In genomic region chr9:73680831-73681230, GRCh38 we compare ENCODE assay signal across 19 cellular contexts.
DNase-seq lines count a peak whose midpoint lies in the region; ATAC-seq, FAIRE-seq and TF ChIP-seq lines count a peak whose summit lies in the region.
"Had no signal": no experiment of that assay in that cellular context is flagged by ENCODE, and none has a peak within 500 bp of the region (broad histone marks: within the 10 kb centered on the region; RNA-seq: fewer than 3 reads in every experiment).

No MANE protein-coding gene starts in this region.

- H3K9me3 Mint-ChIP-seq in activated T-cell treated with anti-CD3 and anti-CD28 coated beads, Interleukin-2, amount 50 U/mL, for 4 hours, result peaks cover 12% of the 10 kb centered on the region

- no peak for TF ChIP-seq CTCF in H1 (IDR thresholded peaks at IDR 0.05; ENCODE audit: control extremely low read depth in 1 of 3, insufficient read depth in 1 of 3, low read depth in 1 of 3, low read length in 3 of 3)

- TF ChIP-seq POLR2A in H1 (IDR thresholded peaks at IDR 0.05; ENCODE audit: control extremely low read depth in 1 of 2, low read depth in 2 of 2, low read length in 2 of 2), result no peak

- no peak overlapping the region for H2BK20ac ChIP-seq in H1 (ENCODE audit: low read length)

- DNase-seq in SHP77 (lab: John Stamatoyannopoulos, UW) (peak; percentile 37 to 48), SHP77 treated with DMSO at 0.1 percent for 48 hours (lab: John Stamatoyannopoulos, UW) (no peak), H1 (ENCODE audit: low read depth in 1 of 2, low spot score in 2 of 2) (no peak), left kidney (ENCODE audit: low read depth, low spot score) (peak; percentile 55)
- no peak for DNase-seq in activated T-cell treated with anti-CD3 and anti-CD28 coated beads, Interleukin-2, amount 50 U/mL, for 4 hours
- DNase-seq in activated CD4-positive, CD25-positive, alpha-beta regulatory T cell (lab: John Stamatoyannopoulos, UW), result no peak
- DNase-seq: AML-193; CD4-positive, CD25-positive, alpha-beta regulatory T cell; DND-41; GF-D8; MV-4-11; NCI-H1417 treated with DMSO at 0.1 percent for 48 hours; NCI-H2029 treated with DMSO at 0.1 percent for 48 hours; NCI-H2227 treated with DMSO at 0.1 percent for 48 hours; NCI-H524 treated with DMSO at 0.1 percent for 48 hours; SK-N-SH had no signal

- no peak overlapping the region for H4K8ac ChIP-seq in H1 (ENCODE audit: extremely low read depth, insufficient read depth, low read length)

- H3K4me1 ChIP-seq in H1 (replicated peaks in 1 of 4; ENCODE audit: control insufficient read depth in 3 of 4, insufficient read depth in 4 of 4, low read length in 3 of 4), result peaks cover 0 to 6% (median 0%) of the 10 kb centered on the region in 4 experiments; a peak in 2 of 7 replicates
- H3K4me1 ChIP-seq: HAP-1 had no signal

- H2BK120ac ChIP-seq in H1 (replicated peaks; ENCODE audit: low read depth, low read length), result no peak overlapping the region

- no peaks in the 10 kb centered on the region for H3K23me2 ChIP-seq in H1 (ENCODE audit: low read depth, low read length)

- no peak overlapping the region for H3K4me3 Mint-ChIP-seq in activated T-cell treated with anti-CD3 and anti-CD28 coated beads, Interleukin-2, amount 50 U/mL, for 4 hours
- H3K4me3 Mint-ChIP-seq: CD4-positive, CD25-positive, alpha-beta regulatory T cell had no signal

- H2AFZ ChIP-seq in H1 (ENCODE audit: low read length), result no peak overlapping the region

- no peaks in the 10 kb centered on the region for H3K9me3 ChIP-seq in H1 (ENCODE audit: insufficient read depth in 2 of 2, low read depth in 1 of 2, low read length in 1 of 2)
- H3K9me3 ChIP-seq: HAP-1, SK-N-SH had no signal

- FAIRE-seq in H1 (lab: Jason Lieb, UNC), result no peak
- FAIRE-seq: A549 had no signal

- ATAC-seq in activated T-cell treated with anti-CD3 and anti-CD28 coated beads, Interleukin-2, amount 50 U/mL, for 4 hours, result no peak
- no peak for ATAC-seq in HG02852 (IDR thresholded peaks at IDR 0.05; ENCODE audit: unreplicated experiment)

- no peak overlapping the region for H3K14ac ChIP-seq in H1 (ENCODE audit: insufficient read length)

- no peak overlapping the region for H2BK5ac ChIP-seq in H1 (ENCODE audit: low read depth, low read length)

- 92% methylated on average over 6 of the region's 6 CpGs; no CpG with 5 or more reads in 1 of the 2 experiments for WGBS in H1 (ENCODE audit: extremely low coverage in 1 of 2, insufficient coverage in 1 of 2, insufficient read length in 1 of 2, insufficient replicate concordance in 2 of 2, low coverage in 1 of 2, low lambda C conversion rate in 2 of 2, missing lambda C conversion rate in 1 of 2), 2 experiments

- H2AK5ac ChIP-seq in H1 (ENCODE audit: low read depth, low read length), result no peak overlapping the region

- no peak for TF ChIP-seq RAD21 in H1 (IDR thresholded peaks at IDR 0.05 in 1 of 2, conservative IDR thresholded peaks at IDR 0.05 in 1 of 2; ENCODE audit: low read depth in 2 of 2, low read length in 2 of 2)

- no peaks in the 10 kb centered on the region for H3K4me1 Mint-ChIP-seq in activated T-cell treated with anti-CD3 and anti-CD28 coated beads, Interleukin-2, amount 50 U/mL, for 4 hours (ENCODE audit: low read depth)
- H3K4me1 Mint-ChIP-seq: CD4-positive, CD25-positive, alpha-beta regulatory T cell had no signal

- CTCF ChIA-PET in H1 (lab: Charles Lee; ENCODE audit: partially characterized antibody), result interaction anchor here (0.6 to 1.3 kb wide), 3 partner anchors 700 to 961 kb away, joined by 3 read pairs; no protein-coding TSS in a partner anchor

- no peak overlapping the region for H3K56ac ChIP-seq in H1 (replicated peaks; ENCODE audit: insufficient read length, low read depth, low read length)

- H3K27ac ChIP-seq in H1 (ENCODE audit: low read depth, low read length), result no peak overlapping the region
- H3K27ac ChIP-seq: A549 had no signal

- H3K18ac ChIP-seq in H1 (ENCODE audit: extremely low read depth, low read length), result 0 out of 2 replicates have a peak overlapping the region, but pooled peaks have one; percentile 1

- no peaks in the 10 kb centered on the region for H3K36me3 ChIP-seq in H1 (ENCODE audit: control insufficient read depth in 2 of 4, insufficient read depth in 4 of 4, low read length in 3 of 4)
- H3K36me3 ChIP-seq: HAP-1 had no signal

- H3K4me2 ChIP-seq in H1 (ENCODE audit: insufficient read depth in 1 of 2, low read depth in 2 of 2, low read length in 2 of 2), result no peak overlapping the region
- H3K4me2 ChIP-seq: A549, SK-N-SH had no signal

- H3K27me3 Mint-ChIP-seq in activated T-cell treated with anti-CD3 and anti-CD28 coated beads, Interleukin-2, amount 50 U/mL, for 4 hours (ENCODE audit: low read depth), result no peaks in the 10 kb centered on the region
- H3K27me3 Mint-ChIP-seq: CD4-positive, CD25-positive, alpha-beta regulatory T cell had no signal

- no peaks in the 10 kb centered on the region for H3K36me3 Mint-ChIP-seq in activated T-cell treated with anti-CD3 and anti-CD28 coated beads, Interleukin-2, amount 50 U/mL, for 4 hours (ENCODE audit: insufficient read depth)
- H3K36me3 Mint-ChIP-seq: CD4-positive, CD25-positive, alpha-beta regulatory T cell had no signal

- H3K27me3 ChIP-seq in H1 (replicated peaks in 1 of 4; ENCODE audit: control insufficient read depth in 3 of 4, extremely low read depth in 1 of 4, insufficient read depth in 3 of 4, low read length in 3 of 4), result no peaks in the 10 kb centered on the region

- no peak overlapping the region for H3K9ac ChIP-seq in H1 (replicated peaks in 1 of 4; ENCODE audit: extremely low read depth in 1 of 4, low read depth in 3 of 4, low read length in 3 of 4)
- H3K9ac ChIP-seq: SK-N-SH had no signal

- H3K4me3 ChIP-seq in H1 (ENCODE audit: extremely low read depth in 1 of 4, insufficient read depth in 2 of 4, low read depth in 3 of 4, low read length in 4 of 4), result no peak overlapping the region
- H3K4me3 ChIP-seq: A549, HAP-1 had no signal

- H3K79me2 ChIP-seq in H1 (ENCODE audit: control insufficient read depth in 1 of 2, insufficient read depth in 2 of 2, low read length in 2 of 2), result no peaks in the 10 kb centered on the region

- H3K4ac ChIP-seq in H1 (replicated peaks; ENCODE audit: insufficient read length, low read depth, low read length), result no peak overlapping the region

- H4K91ac ChIP-seq in H1 (replicated peaks; ENCODE audit: insufficient read length, low read length), result no peak overlapping the region

- H4K5ac ChIP-seq in H1 (ENCODE audit: insufficient read length, low read depth, low read length), result no peak overlapping the region

- no peak overlapping the region for H2BK12ac ChIP-seq in H1 (ENCODE audit: low read depth, low read length)

- no peaks in the 10 kb centered on the region for H4K20me1 ChIP-seq in H1 (replicated peaks in 1 of 2; ENCODE audit: control insufficient read depth in 1 of 2, insufficient read depth in 2 of 2, low read length in 2 of 2)

- no peak overlapping the region for H2BK15ac ChIP-seq in H1 (ENCODE audit: low read length)

- H3K23ac ChIP-seq in H1 (ENCODE audit: insufficient read length), result no peak overlapping the region

- TF ChIP-seq EP300 in H1 (IDR thresholded peaks at IDR 0.05; ENCODE audit: borderline replicate concordance in 1 of 2, low read depth in 2 of 2, low read length in 2 of 2), result no peak

- POLR2A ChIA-PET in H1 (lab: Charles Lee; ENCODE audit: partially characterized antibody), result no interaction called here

- no peaks in the 10 kb centered on the region for H3K79me1 ChIP-seq in H1 (ENCODE audit: low read depth, low read length)

TF ChIP-seq in H1, 55 proteins besides CTCF, POLR2A, EP300 and RAD21:
- no peak for TF ChIP-seq JUN (IDR thresholded peaks at IDR 0.05; ENCODE audit: low read depth, low read length)
- TF ChIP-seq GTF2F1 (IDR thresholded peaks at IDR 0.05; ENCODE audit: borderline replicate concordance, low read depth, low read length), result no peak
- TF ChIP-seq TAF7 (optimal IDR thresholded peaks at IDR 0.05; ENCODE audit: borderline replicate concordance, low read depth, low read length), result no peak
- no peak for TF ChIP-seq JUND (IDR thresholded peaks at IDR 0.05; ENCODE audit: low read length)
- no peak for TF ChIP-seq SP4 (IDR thresholded peaks at IDR 0.05; ENCODE audit: low read length)
- no peak for TF ChIP-seq SIRT6 (IDR thresholded peaks at IDR 0.05; ENCODE audit: low read length)
- TF ChIP-seq HDAC6 (IDR thresholded peaks at IDR 0.05; ENCODE audit: low read depth, low read length), result no peak
- no peak for TF ChIP-seq BCL11A (IDR thresholded peaks at IDR 0.05; ENCODE audit: low read depth in 2 of 2, low read length in 2 of 2)
- TF ChIP-seq SRF (IDR thresholded peaks at IDR 0.05; ENCODE audit: low read depth, low read length), result no peak
- no peak for TF ChIP-seq SUZ12 (IDR thresholded peaks at IDR 0.05; ENCODE audit: low read length)
- TF ChIP-seq ATF3 (IDR thresholded peaks at IDR 0.05; ENCODE audit: insufficient read depth, low read depth, low read length), result no peak
- TF ChIP-seq EGR1 (IDR thresholded peaks at IDR 0.05; ENCODE audit: borderline replicate concordance, low read depth, low read length), result no peak
- TF ChIP-seq YY1 (IDR thresholded peaks at IDR 0.05; ENCODE audit: low read depth, low read length), result no peak
- no peak for TF ChIP-seq CHD1 (IDR thresholded peaks at IDR 0.05; ENCODE audit: low read depth, low read length)

Comparison
In these comparisons a context has a peak if more than half of its experiments do, and no peak if none do; other contexts are left out.
1. DNase-seq: peak in SHP77 (2 of 2) and left kidney (single experiment); none in SHP77 treated with DMSO at 0.1 percent for 48 hours (single experiment), H1 (0 of 2), activated T-cell treated with anti-CD3 and anti-CD28 coated beads, Interleukin-2, amount 50 U/mL, for 4 hours (single experiment) and activated CD4-positive, CD25-positive, alpha-beta regulatory T cell (0 of 4).